10 cellular contexts compared by ENCODE assay signal in genomic region chr19:752652-753517, GRCh38. TPM values are rescaled to one million over a fixed set of nuclear protein-coding genes. Genes with fewer than 3 reads are reported as not detected.
A peak's percentile ranks its signal among the peaks of the same experiment; 100 is the strongest.
DNase-seq lines count a peak whose midpoint lies in the region; ATAC-seq, FAIRE-seq and TF ChIP-seq lines count a peak whose summit lies in the region.
"Had no signal": no experiment of that assay in that cellular context is flagged by ENCODE, and none has a peak within 500 bp of the region (broad histone marks: within the 10 kb centered on the region; RNA-seq: fewer than 3 reads in every experiment).

No MANE protein-coding gene starts in this region.

- H3K4me1 ChIP-seq in keratinocyte (ENCODE audit: control insufficient read depth, extremely low read depth, insufficient read depth, low read length): peaks cover 8% of the 10 kb centered on the region
- H3K4me1 ChIP-seq: adrenal gland had no signal

- peaks cover 4% of the 10 kb centered on the region for H4K20me1 ChIP-seq in keratinocyte (ENCODE audit: control insufficient read depth, extremely low read depth, insufficient read depth, low read length)

- peak overlapping the region in 1 of 3 experiments; percentile 27 for H3K4me3 ChIP-seq in keratinocyte (ENCODE audit: control insufficient read depth in 2 of 3, extremely low read depth in 1 of 3, insufficient read depth in 2 of 3, low read depth in 1 of 3, low read length in 3 of 3)
- H3K4me3 ChIP-seq: adrenal gland had no signal

- CTCF ChIA-PET in activated naive CD4-positive, alpha-beta T cell treated with anti-CD3 and anti-CD28 coated beads, Interleukin-2, amount 10 ng/mL, durations not matched to agents 7 days and 5 days (lab: Charles Lee): interaction anchor here (2.5 kb wide), 1 partner anchor 12 kb away, joined by 7 read pairs; no protein-coding TSS in a partner anchor

- H2AFZ ChIP-seq in keratinocyte (ENCODE audit: control insufficient read depth, low read length): no peak overlapping the region

- dilution Hi-C loops in keratinocyte (cut with MboI; ENCODE audit: extremely low pct_ligation_motif_present, low sequenced_read_pairs): no loop called here

- no peaks in the 10 kb centered on the region for H3K27me3 Mint-ChIP-seq in type B pancreatic cell
- H3K27me3 Mint-ChIP-seq in activated naive CD4-positive, alpha-beta T cell treated with anti-CD3 and anti-CD28 coated beads, Interleukin-2, amount 10 ng/mL, durations not matched to agents 7 days and 5 days: peaks cover 11% of the 10 kb centered on the region
- peaks cover 0 to 2% of the 10 kb centered on the region in 2 donors for H3K27me3 Mint-ChIP-seq in natural killer cell treated with Interleukin-12 subunit alpha and Interleukin-12 subunit beta and Interleukin-15 and Interleukin-18, amount 100 ng/mL, for 72 hours

- peak overlapping the region; percentile 55 for H3K4me3 Mint-ChIP-seq in type B pancreatic cell
- H3K4me3 Mint-ChIP-seq in activated naive CD4-positive, alpha-beta T cell treated with anti-CD3 and anti-CD28 coated beads, Interleukin-2, amount 10 ng/mL, durations not matched to agents 7 days and 5 days: no peak overlapping the region
- no peak overlapping the region for H3K4me3 Mint-ChIP-seq in natural killer cell treated with Interleukin-12 subunit alpha and Interleukin-12 subunit beta and Interleukin-15 and Interleukin-18, amount 100 ng/mL, for 72 hours

- H3K27me3 ChIP-seq in keratinocyte (ENCODE audit: control insufficient read depth, extremely low read depth, insufficient read depth, low read length): no peaks in the 10 kb centered on the region
- H3K27me3 ChIP-seq: adrenal gland had no signal

- peaks cover 8 to 17% of the 10 kb centered on the region in 2 experiments for H3K36me3 ChIP-seq in keratinocyte (ENCODE audit: control insufficient read depth in 2 of 2, extremely low read depth in 1 of 2, insufficient read depth in 2 of 2, low read length in 2 of 2)
- H3K36me3 ChIP-seq: adrenal gland had no signal

- peaks cover 21% of the 10 kb centered on the region for H3K79me2 ChIP-seq in keratinocyte (ENCODE audit: control insufficient read depth, insufficient read depth, low read length)

- peaks cover 1% of the 10 kb centered on the region for H3K9me3 ChIP-seq in keratinocyte (ENCODE audit: control insufficient read depth, low read depth, low read length)
- H3K9me3 ChIP-seq: adrenal gland had no signal

- no peaks in the 10 kb centered on the region for H3K9me3 Mint-ChIP-seq in type B pancreatic cell
- H3K9me3 Mint-ChIP-seq in activated naive CD4-positive, alpha-beta T cell treated with anti-CD3 and anti-CD28 coated beads, Interleukin-2, amount 10 ng/mL, durations not matched to agents 7 days and 5 days: peaks cover 6% of the 10 kb centered on the region
- no peaks in the 10 kb centered on the region for H3K9me3 Mint-ChIP-seq in natural killer cell treated with Interleukin-12 subunit alpha and Interleukin-12 subunit beta and Interleukin-15 and Interleukin-18, amount 100 ng/mL, for 72 hours

- H3K36me3 Mint-ChIP-seq in type B pancreatic cell: no peaks in the 10 kb centered on the region
- H3K36me3 Mint-ChIP-seq in activated naive CD4-positive, alpha-beta T cell treated with anti-CD3 and anti-CD28 coated beads, Interleukin-2, amount 10 ng/mL, durations not matched to agents 7 days and 5 days: no peaks in the 10 kb centered on the region
- H3K36me3 Mint-ChIP-seq in natural killer cell treated with Interleukin-12 subunit alpha and Interleukin-12 subunit beta and Interleukin-15 and Interleukin-18, amount 100 ng/mL, for 72 hours: no peaks in the 10 kb centered on the region

- TF ChIP-seq CTCF in keratinocyte (optimal IDR thresholded peaks at IDR 0.05 in 1 of 3, IDR thresholded peaks at IDR 0.05 in 1 of 3, conservative IDR thresholded peaks at IDR 0.05 in 1 of 3; ENCODE audit: extremely low read depth in 1 of 3, insufficient read depth in 2 of 3, low read length in 3 of 3) (no peak), type B pancreatic cell (conservative IDR thresholded peaks at IDR 0.05) (no peak)

- peak overlapping the region; percentile 94 for H3K27ac Mint-ChIP-seq in type B pancreatic cell
- no peak overlapping the region for H3K27ac Mint-ChIP-seq in activated naive CD4-positive, alpha-beta T cell treated with anti-CD3 and anti-CD28 coated beads, Interleukin-2, amount 10 ng/mL, durations not matched to agents 7 days and 5 days
- H3K27ac Mint-ChIP-seq in natural killer cell treated with Interleukin-12 subunit alpha and Interleukin-12 subunit beta and Interleukin-15 and Interleukin-18, amount 100 ng/mL, for 72 hours: no peak overlapping the region

- peak overlapping the region; percentile 12 for H3K4me2 ChIP-seq in keratinocyte (ENCODE audit: control insufficient read depth, extremely low read depth, insufficient read depth, low read depth, low read length)

- peaks cover 4% of the 10 kb centered on the region for H3K4me1 Mint-ChIP-seq in type B pancreatic cell (ENCODE audit: unreplicated experiment)
- no peaks in the 10 kb centered on the region for H3K4me1 Mint-ChIP-seq in activated naive CD4-positive, alpha-beta T cell treated with anti-CD3 and anti-CD28 coated beads, Interleukin-2, amount 10 ng/mL, durations not matched to agents 7 days and 5 days
- no peaks in the 10 kb centered on the region for H3K4me1 Mint-ChIP-seq in natural killer cell treated with Interleukin-12 subunit alpha and Interleukin-12 subunit beta and Interleukin-15 and Interleukin-18, amount 100 ng/mL, for 72 hours (ENCODE audit: low read depth in 2 of 2)

- H3K27ac ChIP-seq in keratinocyte (ENCODE audit: control insufficient read depth, insufficient read depth, low read length): no peak overlapping the region

- no peaks in the 10 kb centered on the region for H3K9me1 ChIP-seq in keratinocyte (ENCODE audit: control insufficient read depth, extremely low read depth, insufficient read depth, low read length)

- no peak overlapping the region for H3K9ac ChIP-seq in keratinocyte (ENCODE audit: control insufficient read depth, extremely low read depth, insufficient read depth, low read length)

- DNase-seq in NCI-H146 (lab: John Stamatoyannopoulos, UW): peak; percentile 67
- DNase-seq in NCI-H146 treated with DMSO at 0.1 percent for 48 hours (lab: John Stamatoyannopoulos, UW; ENCODE audit: unreplicated experiment): no peak
- peak; percentile 47 for DNase-seq in amniotic stem cell (lab: John Stamatoyannopoulos, UW)
- no peak for DNase-seq in keratinocyte (ENCODE audit: low read depth, low spot score)
- DNase-seq in type B pancreatic cell (ENCODE audit: extremely low spot score, unreplicated experiment): no peak
- DNase-seq in activated naive CD4-positive, alpha-beta T cell treated with anti-CD3 and anti-CD28 coated beads, Interleukin-2, amount 10 ng/mL, durations not matched to agents 7 days and 5 days: no peak
- no peak for DNase-seq in natural killer cell treated with Interleukin-12 subunit alpha and Interleukin-12 subunit beta and Interleukin-15 and Interleukin-18, amount 100 ng/mL, for 72 hours (ENCODE audit: low spot score)
- no peak for DNase-seq in activated T-cell treated with anti-CD3 and anti-CD28 coated beads, Interleukin-2, amount 50 U/mL, for 48 hours

- FAIRE-seq in keratinocyte (lab: Jason Lieb, UNC): no peak
- FAIRE-seq: A204.1 had no signal

- ATAC-seq in natural killer cell treated with Interleukin-12 subunit alpha and Interleukin-12 subunit beta and Interleukin-15 and Interleukin-18, amount 100 ng/mL, for 72 hours: no peak

RNA-seq across cellular contexts. Expression of gene MISP, which starts 2.0 kb away (rescaled TPM):
- polyA plus RNA-seq in keratinocyte: 17.5 to 25.4 TPM (median 25.0 TPM) in 3 replicates
- 15.4 TPM for polyA plus RNA-seq in keratinocyte (2011; ENCODE audit: low read depth)
- 24.5 and 41.2 TPM in 2 replicates for polyA plus RNA-seq in keratinocyte (2011; cell fraction: cytosol; rRNA removed)
- 37.6 and 46.5 TPM in 2 replicates for polyA plus RNA-seq in keratinocyte (2011; cell fraction: nucleus; rRNA removed)
- polyA plus RNA-seq in keratinocyte (2012; ENCODE audit: low replicate concordance): 13.0 and 45.7 TPM in 2 replicates
- 19.1 to 34.8 TPM (median 22.0 TPM) in 3 replicates for polyA minus RNA-seq in keratinocyte
- 76.2 TPM for polyA minus RNA-seq in keratinocyte (2011; cell fraction: cytosol; rRNA and poly(A)+ RNA removed)
- polyA minus RNA-seq in keratinocyte (2011; cell fraction: nucleus; rRNA and poly(A)+ RNA removed): 35.4 and 39.8 TPM in 2 replicates
- total RNA-seq in type B pancreatic cell (ENCODE audit: low replicate concordance): 9.4 and 20.8 TPM in 2 replicates
- total RNA-seq in natural killer cell treated with Interleukin-12 subunit alpha and Interleukin-12 subunit beta and Interleukin-15 and Interleukin-18, amount 100 ng/mL, for 72 hours: not detected

RNA-seq across cellular contexts. Expression of gene PALM, which starts 44.1 kb away (rescaled TPM):
- 0.09 to 0.46 TPM in 2 of 3 replicates, not detected in the other for polyA plus RNA-seq in keratinocyte
- 0.55 TPM for polyA plus RNA-seq in keratinocyte (2011; ENCODE audit: low read depth)
- 0.27 and 1.5 TPM in 2 replicates for polyA plus RNA-seq in keratinocyte (2011; cell fraction: cytosol; rRNA removed)
- polyA plus RNA-seq in keratinocyte (2011; cell fraction: nucleus; rRNA removed): 0.38 and 1.4 TPM in 2 replicates
- polyA plus RNA-seq in keratinocyte (2012; ENCODE audit: low replicate concordance): 0.19 and 1.4 TPM in 2 replicates
- polyA minus RNA-seq in keratinocyte: 0.16 to 0.59 TPM in 2 of 3 replicates, not detected in the other
- 1.9 TPM for polyA minus RNA-seq in keratinocyte (2011; cell fraction: cytosol; rRNA and poly(A)+ RNA removed)
- 0.84 and 2.8 TPM in 2 replicates for polyA minus RNA-seq in keratinocyte (2011; cell fraction: nucleus; rRNA and poly(A)+ RNA removed)
- 63.3 and 64.1 TPM in 2 replicates for total RNA-seq in type B pancreatic cell (ENCODE audit: low replicate concordance)
- total RNA-seq in natural killer cell treated with Interleukin-12 subunit alpha and Interleukin-12 subunit beta and Interleukin-15 and Interleukin-18, amount 100 ng/mL, for 72 hours: not detected

RNA-seq across cellular contexts. Expression of gene PTBP1, which starts 44.4 kb away (rescaled TPM):
- 117 to 180 TPM (median 130 TPM) in 3 replicates for polyA plus RNA-seq in keratinocyte
- polyA plus RNA-seq in keratinocyte (2011; ENCODE audit: low read depth): 145 TPM
- 112 and 148 TPM in 2 replicates for polyA plus RNA-seq in keratinocyte (2011; cell fraction: cytosol; rRNA removed)
- polyA plus RNA-seq in keratinocyte (2011; cell fraction: nucleus; rRNA removed): 151 and 213 TPM in 2 replicates
- polyA plus RNA-seq in keratinocyte (2012; ENCODE audit: low replicate concordance): 154 and 321 TPM in 2 replicates
- 183 to 411 TPM (median 209 TPM) in 3 replicates for polyA minus RNA-seq in keratinocyte
- polyA minus RNA-seq in keratinocyte (2011; cell fraction: cytosol; rRNA and poly(A)+ RNA removed): 242 TPM
- polyA minus RNA-seq in keratinocyte (2011; cell fraction: nucleus; rRNA and poly(A)+ RNA removed): 164 and 177 TPM in 2 replicates
- 416 and 496 TPM in 2 replicates for total RNA-seq in type B pancreatic cell (ENCODE audit: low replicate concordance)
- total RNA-seq in natural killer cell treated with Interleukin-12 subunit alpha and Interleukin-12 subunit beta and Interleukin-15 and Interleukin-18, amount 100 ng/mL, for 72 hours: 100 to 1,000 TPM; 604 to 619 TPM

RNA-seq across cellular contexts. Expression of gene PRSS57, which starts 57.6 kb away (rescaled TPM):
- not detected in 3 replicates for polyA plus RNA-seq in keratinocyte
- polyA plus RNA-seq in keratinocyte (2011; ENCODE audit: low read depth): not detected
- not detected in 2 replicates for polyA plus RNA-seq in keratinocyte (2011; cell fraction: cytosol; rRNA removed)
- polyA plus RNA-seq in keratinocyte (2011; cell fraction: nucleus; rRNA removed): not detected in 2 replicates
- polyA plus RNA-seq in keratinocyte (2012; ENCODE audit: low replicate concordance): not detected in 2 replicates
- not detected in 3 replicates for polyA minus RNA-seq in keratinocyte
- polyA minus RNA-seq in keratinocyte (2011; cell fraction: cytosol; rRNA and poly(A)+ RNA removed): not detected
- polyA minus RNA-seq in keratinocyte (2011; cell fraction: nucleus; rRNA and poly(A)+ RNA removed): not detected in 2 replicates
- not detected in 2 replicates for total RNA-seq in type B pancreatic cell (ENCODE audit: low replicate concordance)
- 1 to 10 TPM in 1 of 2 donors, not detected in 1; 1.4 TPM for total RNA-seq in natural killer cell treated with Interleukin-12 subunit alpha and Interleukin-12 subunit beta and Interleukin-15 and Interleukin-18, amount 100 ng/mL, for 72 hours

Comparison
In these comparisons a context has a peak if more than half of its experiments do, and no peak if none do; other contexts are left out.
1. DNase-seq: peak in NCI-H146 (single experiment) and amniotic stem cell (single experiment); none in NCI-H146 treated with DMSO at 0.1 percent for 48 hours (single experiment), keratinocyte (single experiment), type B pancreatic cell (single experiment), activated naive CD4-positive, alpha-beta T cell treated with anti-CD3 and anti-CD28 coated beads, Interleukin-2, amount 10 ng/mL, durations not matched to agents 7 days and 5 days (single experiment), natural killer cell treated with Interleukin-12 subunit alpha and Interleukin-12 subunit beta and Interleukin-15 and Interleukin-18, amount 100 ng/mL, for 72 hours (single experiment) and activated T-cell treated with anti-CD3 and anti-CD28 coated beads, Interleukin-2, amount 50 U/mL, for 48 hours (0 of 2).
2. RNA of gene MISP, which starts 2.0 kb away (total RNA-seq): 9.4 to 20.8 TPM in type B pancreatic cell; not detected in natural killer cell treated with Interleukin-12 subunit alpha and Interleukin-12 subunit beta and Interleukin-15 and Interleukin-18, amount 100 ng/mL, for 72 hours; every median in the first group is over 10 times any median in the second.
3. RNA of gene PALM, which starts 44.1 kb away (total RNA-seq): 63.3 to 64.1 TPM in type B pancreatic cell; not detected in natural killer cell treated with Interleukin-12 subunit alpha and Interleukin-12 subunit beta and Interleukin-15 and Interleukin-18, amount 100 ng/mL, for 72 hours; every median in the first group is over 10 times any median in the second.